In the genomic region with DNA sequence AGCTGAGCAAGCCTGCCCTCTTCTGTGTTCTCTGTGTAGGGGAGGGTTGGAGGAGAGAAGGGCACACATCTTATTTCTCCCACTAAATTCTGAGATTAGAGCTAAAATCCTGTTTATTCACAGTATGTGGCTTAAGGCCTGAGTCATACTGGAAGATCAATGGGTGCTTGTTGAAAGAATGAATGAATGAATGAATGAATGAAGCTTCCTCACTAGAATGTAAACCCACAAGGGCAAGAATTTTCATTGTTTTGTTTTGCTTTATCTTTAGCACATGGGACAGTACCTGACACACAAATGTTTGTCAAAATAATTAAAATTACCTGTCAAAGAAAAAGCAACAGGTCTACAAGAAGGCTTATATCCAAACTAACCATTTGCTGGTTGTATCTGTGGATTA, we compare ENCODE assay signal across 18 cellular contexts. TPM values are rescaled to one million over a fixed set of nuclear protein-coding genes. Genes with fewer than 3 reads are reported as not detected.
DNase-seq lines count a peak whose midpoint lies in the region; ATAC-seq, FAIRE-seq and TF ChIP-seq lines count a peak whose summit lies in the region.
"Had no signal": no experiment of that assay in that cellular context is flagged by ENCODE, and none has a peak within 500 bp of the region (broad histone marks: within the 10 kb centered on the region; RNA-seq: fewer than 3 reads in every experiment).

No MANE protein-coding gene starts in this region.

- H2AFZ ChIP-seq in HepG2 (ENCODE audit: low read length) (no peak overlapping the region), astrocyte (ENCODE audit: low read depth, low read length) (no peak overlapping the region)

- H3K4me2 ChIP-seq in HepG2 (ENCODE audit: low read depth, low read length) (no peak overlapping the region), astrocyte (ENCODE audit: low read length) (no peak overlapping the region)

- no peaks in the 10 kb centered on the region for H3K9me3 Mint-ChIP-seq in astrocyte (ENCODE audit: unreplicated experiment)

- H3K4me1 Mint-ChIP-seq in astrocyte (ENCODE audit: low read depth, unreplicated experiment) = peaks cover 14% of the 10 kb centered on the region

- in situ Hi-C loops in HepG2 (cut with HindIII; ENCODE audit: extremely low pct_ligation_motif_present, low pct_unique_long_range_greater_than_20kb) = no loop called here

- no peaks in the 10 kb centered on the region for H3K79me2 ChIP-seq in HepG2 (ENCODE audit: insufficient read depth, low read length)
- no peaks in the 10 kb centered on the region for H3K79me2 ChIP-seq in astrocyte (ENCODE audit: insufficient read depth, low read length)

- TF ChIP-seq CTCF in HepG2 (CRISPR knock-in tag; IDR thresholded peaks at IDR 0.05) (no peak), right lobe of liver (IDR thresholded peaks at IDR 0.05) (no peak), astrocyte (IDR thresholded peaks at IDR 0.05; ENCODE audit: insufficient read depth, low read depth, low read length) (no peak), epithelial cell of esophagus (IDR thresholded peaks at IDR 0.05; ENCODE audit: insufficient read depth, low read depth, low read length, missing control alignments) (peak; percentile 35), esophagus muscularis mucosa (IDR thresholded peaks at IDR 0.05) (no peak)

- H3K9me3 ChIP-seq in HepG2 (ENCODE audit: low read length) (no peaks in the 10 kb centered on the region), right lobe of liver (no peaks in the 10 kb centered on the region), astrocyte (ENCODE audit: insufficient read depth, low read depth, low read length) (no peaks in the 10 kb centered on the region), esophagus muscularis mucosa (no peaks in the 10 kb centered on the region)
- H3K9me3 ChIP-seq: MG63 had no signal

- H3K36me3 Mint-ChIP-seq in astrocyte (ENCODE audit: low read depth, unreplicated experiment) = peaks cover 2% of the 10 kb centered on the region

- CTCF ChIA-PET in HepG2 (lab: Yijun Ruan, JAX; ENCODE audit: low intra/inter-chr PET ratio, low total read pairs) = no interaction called here

- no peak for TF ChIP-seq RAD21 in HepG2 (CRISPR knock-in tag; IDR thresholded peaks at IDR 0.05)

- H3K36me3 ChIP-seq in HepG2 (replicated peaks in 1 of 2; ENCODE audit: control insufficient read depth in 1 of 2, insufficient read depth in 2 of 2, low read length in 2 of 2) = no peaks in the 10 kb centered on the region
- H3K36me3 ChIP-seq in right lobe of liver = no peaks in the 10 kb centered on the region
- no peaks in the 10 kb centered on the region for H3K36me3 ChIP-seq in astrocyte (ENCODE audit: insufficient read depth, low read length)
- no peaks in the 10 kb centered on the region for H3K36me3 ChIP-seq in esophagus muscularis mucosa
- H3K36me3 ChIP-seq: MG63 had no signal

- no peaks in the 10 kb centered on the region for H3K4me1 ChIP-seq in HepG2 (ENCODE audit: insufficient read depth, low read length)
- H3K4me1 ChIP-seq in right lobe of liver = no peaks in the 10 kb centered on the region
- no peaks in the 10 kb centered on the region for H3K4me1 ChIP-seq in astrocyte (ENCODE audit: insufficient read depth, low read length)
- H3K4me1 ChIP-seq in esophagus muscularis mucosa = no peaks in the 10 kb centered on the region

- FAIRE-seq in HepG2 (lab: Jason Lieb, UNC) (no peak), astrocyte (lab: Jason Lieb, UNC) (no peak)
- FAIRE-seq: A204.1 had no signal

- no peak overlapping the region for H3K27ac Mint-ChIP-seq in astrocyte (ENCODE audit: unreplicated experiment)
- H3K27ac Mint-ChIP-seq: T-helper 17 cell had no signal

- TF ChIP-seq POLR2A in HepG2 (IDR thresholded peaks at IDR 0.05; ENCODE audit: insufficient read depth in 1 of 2, low read depth in 2 of 2, low read length in 2 of 2) (no peak), right lobe of liver (IDR thresholded peaks at IDR 0.05) (no peak), esophagus muscularis mucosa (IDR thresholded peaks at IDR 0.05; ENCODE audit: low read depth) (no peak)

- no peak overlapping the region for H3K4me3 ChIP-seq in HepG2 (replicated peaks in 1 of 3; ENCODE audit: insufficient read depth in 1 of 3, low read depth in 2 of 3, low read length in 3 of 3)
- no peak overlapping the region for H3K4me3 ChIP-seq in right lobe of liver
- H3K4me3 ChIP-seq in astrocyte (ENCODE audit: insufficient read depth, low read depth, low read length) = no peak overlapping the region
- no peak overlapping the region for H3K4me3 ChIP-seq in epithelial cell of esophagus (ENCODE audit: low read length)
- no peak overlapping the region for H3K4me3 ChIP-seq in esophagus muscularis mucosa
- H3K4me3 ChIP-seq: MG63 had no signal

- no peak for TF ChIP-seq EP300 in HepG2 (IDR thresholded peaks at IDR 0.05; ENCODE audit: low read depth in 2 of 2, low read length in 2 of 2)
- TF ChIP-seq EP300 in HepG2 (CRISPR knock-in tag; IDR thresholded peaks at IDR 0.05; ENCODE audit: borderline replicate concordance) = no peak
- no peak for TF ChIP-seq EP300 in esophagus muscularis mucosa (IDR thresholded peaks at IDR 0.05)

- POLR2A ChIA-PET in HepG2 (lab: Yijun Ruan, JAX) = no interaction called here

- intact Hi-C loops in HepG2 (cut with micrococcal nuclease; ENCODE audit: unreplicated experiment) = no loop called here
- intact Hi-C loops in right lobe of liver (cut with DNase I) = no loop called here
- intact Hi-C loops in esophagus muscularis mucosa (cut with DNase I) = no loop called here

- H3K4me3 Mint-ChIP-seq in astrocyte (ENCODE audit: unreplicated experiment) = peak overlapping the region; percentile 7
- H3K4me3 Mint-ChIP-seq: T-helper 17 cell had no signal

- H3K27ac ChIP-seq in HepG2 (ENCODE audit: extremely low read length, insufficient read depth, low read length) (no peak overlapping the region), right lobe of liver (no peak overlapping the region), astrocyte (ENCODE audit: low read depth, low read length) (no peak overlapping the region), esophagus muscularis mucosa (replicated peaks in 1 of 4) (no peak overlapping the region)

- H3K27me3 ChIP-seq in HepG2 (ENCODE audit: control insufficient read depth in 1 of 2, insufficient read depth in 2 of 2, low read length in 2 of 2) (no peaks in the 10 kb centered on the region), right lobe of liver (no peaks in the 10 kb centered on the region), astrocyte (ENCODE audit: insufficient read depth, low read length) (no peaks in the 10 kb centered on the region), esophagus muscularis mucosa (no peaks in the 10 kb centered on the region)
- H3K27me3 ChIP-seq: MG63 had no signal

- no peaks in the 10 kb centered on the region for H4K20me1 ChIP-seq in HepG2 (ENCODE audit: insufficient read depth, low read length)
- no peaks in the 10 kb centered on the region for H4K20me1 ChIP-seq in astrocyte (ENCODE audit: insufficient read depth, low read length)

- ATAC-seq in HepG2 (no peak), right lobe of liver (no peak), GM18858 (IDR thresholded peaks at IDR 0.05; ENCODE audit: unreplicated experiment) (no peak)
- ATAC-seq: T-helper 17 cell had no signal

- H3K9ac ChIP-seq in HepG2 (ENCODE audit: insufficient read depth, low read depth, low read length) (no peak overlapping the region), astrocyte (ENCODE audit: low read length) (no peak overlapping the region)

- BruUV-seq in HepG2 (replicated peaks; lab: Mats Ljungman, UMichigan) = no TSS peak

- no peaks in the 10 kb centered on the region for H3K27me3 Mint-ChIP-seq in astrocyte (ENCODE audit: low read depth, unreplicated experiment)
- H3K27me3 Mint-ChIP-seq: T-helper 17 cell had no signal

- no peak for DNase-seq in HepG2 (ENCODE audit: low spot score)
- no peak for DNase-seq in right lobe of liver
- no peak for DNase-seq in astrocyte (ENCODE audit: low read depth)
- DNase-seq in epithelial cell of esophagus (ENCODE audit: low read depth) = no peak
- DNase-seq in esophagus muscularis mucosa (ENCODE audit: extremely low spot score) = no peak
- DNase-seq in NCI-H2107 (lab: John Stamatoyannopoulos, UW) = no peak
- DNase-seq in NCI-H1694 treated with DMSO at 0.1 percent for 48 hours (lab: John Stamatoyannopoulos, UW) = no peak
- DNase-seq: DND-41, GDM1, GOT3, MG63, NCI-H1092 treated with DMSO at 0.1 percent for 48 hours, NCI-H2227 treated with DMSO at 0.1 percent for 48 hours, NCI-H524, SHP77 treated with DMSO at 0.1 percent for 48 hours, T-helper 17 cell had no signal

TF ChIP-seq in HepG2, 621 proteins besides CTCF, POLR2A, EP300 and RAD21:
- TF ChIP-seq ZNF24 (IDR thresholded peaks at IDR 0.05) (peak; percentile 65; the same call in 1 of the 2 replicates), ZFP90 (CRISPR knock-in tag; IDR thresholded peaks at IDR 0.05; ENCODE audit: borderline replicate concordance) (no peak)

RNA-seq across cellular contexts. Expression of a gene that starts 50.6 kb away (rescaled TPM):
- total RNA-seq in HepG2 (2016; rRNA removed; fragmentation: Illumina TruSeq; extraction: Trizol) (1.5 and 3.1 TPM in 2 replicates), right lobe of liver (10 to 100 TPM in 2 of 6 experiments, 1 to 10 TPM in 4; 7.3 to 14.5 (median 9.3) TPM), astrocyte (41.0 TPM in 2 replicates), esophagus muscularis mucosa (10 to 100 TPM; 27.8 to 44.3 (median 36.2) TPM)
- total RNA-seq in HepG2 (2016; cell fraction: cytosol; rRNA removed; fragmentation: Illumina TruSeq; extraction: Trizol; ENCODE audit: low read depth) = 2.0 and 3.0 TPM in 2 replicates
- total RNA-seq in HepG2 (2016; cell fraction: insoluble cytoplasmic fraction; rRNA removed; fragmentation: Illumina TruSeq; extraction: Trizol) = 0.89 and 1.1 TPM in 2 replicates
- 1.5 and 1.8 TPM in 2 replicates for total RNA-seq in HepG2 (2016; cell fraction: membrane; rRNA removed; fragmentation: Illumina TruSeq; extraction: Trizol)
- 0.96 and 2.2 TPM in 2 replicates for total RNA-seq in HepG2 (2016; cell fraction: nucleus; rRNA removed; fragmentation: Illumina TruSeq; extraction: Trizol)
- polyA plus RNA-seq in HepG2 (2011; rRNA removed) = 4.3 and 4.9 TPM in 2 replicates
- 1.7 and 3.1 TPM in 2 replicates for polyA plus RNA-seq in HepG2 (2011; cell fraction: cytosol; rRNA removed)
- 10.8 and 12.7 TPM in 2 replicates for polyA plus RNA-seq in HepG2 (2011; cell fraction: nucleus; rRNA removed)
- 3.3 and 5.7 TPM in 2 replicates for polyA plus RNA-seq in HepG2 (2012)
- polyA plus RNA-seq in HepG2 (2016; cell fraction: cytosol; fragmentation: Illumina TruSeq; extraction: Trizol; ENCODE audit: low read depth) = 0.31 and 0.35 TPM in 2 replicates
- 1.5 and 2.0 TPM in 2 replicates for polyA plus RNA-seq in HepG2 (2016; cell fraction: insoluble cytoplasmic fraction; fragmentation: Illumina TruSeq; extraction: Trizol; ENCODE audit: low read depth)
- 0.78 and 1.3 TPM in 2 replicates for polyA plus RNA-seq in HepG2 (2016; cell fraction: membrane; fragmentation: Illumina TruSeq; extraction: Trizol; ENCODE audit: low read depth)
- polyA plus RNA-seq in HepG2 (2016; cell fraction: nucleus; fragmentation: Illumina TruSeq; extraction: Trizol; ENCODE audit: insufficient read depth, low read depth) = 3.3 and 3.9 TPM in 2 replicates
- 1.7 and 35.6 TPM in 2 replicates for polyA minus RNA-seq in HepG2 (2011; rRNA and poly(A)+ RNA removed; ENCODE audit: low replicate concordance)
- 2.1 and 4.2 TPM in 2 replicates for polyA minus RNA-seq in HepG2 (2011; cell fraction: cytosol; rRNA and poly(A)+ RNA removed)
- 7.5 and 9.6 TPM in 2 replicates for polyA minus RNA-seq in HepG2 (2011; cell fraction: nucleus; rRNA and poly(A)+ RNA removed)
